Comparison of ENCODE assay signal across 13 cellular contexts in genomic region chr2:130385709-130386108, GRCh38. TPM values are rescaled to one million over a fixed set of nuclear protein-coding genes. Genes with fewer than 3 reads are reported as not detected.
A peak's percentile ranks its signal among the peaks of the same experiment; 100 is the strongest.
DNase-seq lines count a peak whose midpoint lies in the region; ATAC-seq and TF ChIP-seq lines count a peak whose summit lies in the region.
"Had no signal": no experiment of that assay in that cellular context is flagged by ENCODE, and none has a peak within 500 bp of the region (broad histone marks: within the 10 kb centered on the region; RNA-seq: fewer than 3 reads in every experiment).

No MANE protein-coding gene starts in this region.

- peak overlapping the region in 1 of 5 donors; percentile 36 for H3K27ac ChIP-seq in stomach
- no peak overlapping the region for H3K27ac ChIP-seq in breast epithelium
- H3K27ac ChIP-seq: VCaP had no signal

- H3K27ac Mint-ChIP-seq in natural killer cell: peak overlapping the region; percentile 47 to 64
- no peak overlapping the region for H3K27ac Mint-ChIP-seq in natural killer cell treated with Interleukin-12 subunit alpha and Interleukin-12 subunit beta and Interleukin-15 and Interleukin-18, amount 100 ng/mL, for 72 hours
- H3K27ac Mint-ChIP-seq in activated T-helper 17 cell treated with anti-CD3 and anti-CD28 coated beads, Interleukin-2, amount 50 U/mL, for 72 hours: peak overlapping the region; percentile 8
- H3K27ac Mint-ChIP-seq: nephron had no signal

- H3K9me3 ChIP-seq in stomach (no peaks in the 10 kb centered on the region), breast epithelium (no peaks in the 10 kb centered on the region)

- no peak overlapping the region for H3K4me3 ChIP-seq in stomach
- no peak overlapping the region for H3K4me3 ChIP-seq in breast epithelium
- H3K4me3 ChIP-seq: dorsolateral prefrontal cortex had no signal

- peaks cover 0 to 8% (median 0%) of the 10 kb centered on the region in 4 donors for H3K36me3 ChIP-seq in stomach
- H3K36me3 ChIP-seq in breast epithelium: no peaks in the 10 kb centered on the region

- H3K4me3 Mint-ChIP-seq in natural killer cell: no peak overlapping the region
- no peak overlapping the region for H3K4me3 Mint-ChIP-seq in natural killer cell treated with Interleukin-12 subunit alpha and Interleukin-12 subunit beta and Interleukin-15 and Interleukin-18, amount 100 ng/mL, for 72 hours
- no peak overlapping the region for H3K4me3 Mint-ChIP-seq in activated T-helper 17 cell treated with anti-CD3 and anti-CD28 coated beads, Interleukin-2, amount 50 U/mL, for 72 hours
- H3K4me3 Mint-ChIP-seq: nephron had no signal

- peaks cover 3 to 36% (median 21%) of the 10 kb centered on the region in 4 donors for H3K4me1 ChIP-seq in stomach
- peaks cover 0 to 10% of the 10 kb centered on the region in 2 donors for H3K4me1 ChIP-seq in breast epithelium

- no peak for TF ChIP-seq CTCF in natural killer cell (IDR thresholded peaks at IDR 0.05)
- TF ChIP-seq CTCF in stomach (IDR thresholded peaks at IDR 0.05): no peak
- TF ChIP-seq CTCF in breast epithelium (IDR thresholded peaks at IDR 0.05): no peak

- H3K4me1 Mint-ChIP-seq in natural killer cell: peaks cover 35 to 49% of the 10 kb centered on the region in 2 donors
- peaks cover 0 to 22% of the 10 kb centered on the region in 2 donors for H3K4me1 Mint-ChIP-seq in natural killer cell treated with Interleukin-12 subunit alpha and Interleukin-12 subunit beta and Interleukin-15 and Interleukin-18, amount 100 ng/mL, for 72 hours (ENCODE audit: low read depth in 2 of 2)
- H3K4me1 Mint-ChIP-seq in activated T-helper 17 cell treated with anti-CD3 and anti-CD28 coated beads, Interleukin-2, amount 50 U/mL, for 72 hours: peaks cover under 1% of the 10 kb centered on the region

- H3K27me3 ChIP-seq in stomach (no peaks in the 10 kb centered on the region), breast epithelium (no peaks in the 10 kb centered on the region)
- H3K27me3 ChIP-seq: dorsolateral prefrontal cortex had no signal

- DNase-seq in natural killer cell (no peak), stomach (no peak), breast epithelium (ENCODE audit: low spot score in 2 of 2) (no peak), putamen (ENCODE audit: low spot score) (no peak)
- no peak for DNase-seq in natural killer cell treated with Interleukin-12 subunit alpha and Interleukin-12 subunit beta and Interleukin-15 and Interleukin-18, amount 100 ng/mL, for 72 hours (ENCODE audit: low spot score)
- no peak for DNase-seq in stimulated activated CD4-positive, alpha-beta T cell treated with anti-CD3 and anti-CD28 coated beads, Interleukin-12 subunit alpha, Interleukin-12 subunit beta, amount 100 ng/mL, for 4 hours
- DNase-seq: activated gamma-delta T cell treated with Interleukin-2 at 50 U/mL for 16 hours, dorsolateral prefrontal cortex, H7 had no signal

- TF ChIP-seq EP300 in stomach (IDR thresholded peaks at IDR 0.05): no peak

- TF ChIP-seq POLR2A in stomach (IDR thresholded peaks at IDR 0.05): no peak
- no peak for TF ChIP-seq POLR2A in breast epithelium (IDR thresholded peaks at IDR 0.05)

- H3K36me3 Mint-ChIP-seq in natural killer cell: no peaks in the 10 kb centered on the region
- no peaks in the 10 kb centered on the region for H3K36me3 Mint-ChIP-seq in natural killer cell treated with Interleukin-12 subunit alpha and Interleukin-12 subunit beta and Interleukin-15 and Interleukin-18, amount 100 ng/mL, for 72 hours
- H3K36me3 Mint-ChIP-seq in activated T-helper 17 cell treated with anti-CD3 and anti-CD28 coated beads, Interleukin-2, amount 50 U/mL, for 72 hours (ENCODE audit: low read depth): peaks cover 25% of the 10 kb centered on the region

- intact Hi-C loops in natural killer cell (cut with micrococcal nuclease): no loop called here
- intact Hi-C loops in stomach (cut with DNase I; ENCODE audit: low total_unique reads): no loop called here
- intact Hi-C loops in breast epithelium (cut with DNase I; ENCODE audit: low total_unique reads): no loop called here

- H3K27me3 Mint-ChIP-seq in natural killer cell (ENCODE audit: low read depth in 2 of 2): no peaks in the 10 kb centered on the region
- no peaks in the 10 kb centered on the region for H3K27me3 Mint-ChIP-seq in natural killer cell treated with Interleukin-12 subunit alpha and Interleukin-12 subunit beta and Interleukin-15 and Interleukin-18, amount 100 ng/mL, for 72 hours
- H3K27me3 Mint-ChIP-seq in activated T-helper 17 cell treated with anti-CD3 and anti-CD28 coated beads, Interleukin-2, amount 50 U/mL, for 72 hours: no peaks in the 10 kb centered on the region

- H3K9me3 Mint-ChIP-seq in natural killer cell: no peaks in the 10 kb centered on the region
- no peaks in the 10 kb centered on the region for H3K9me3 Mint-ChIP-seq in natural killer cell treated with Interleukin-12 subunit alpha and Interleukin-12 subunit beta and Interleukin-15 and Interleukin-18, amount 100 ng/mL, for 72 hours
- no peaks in the 10 kb centered on the region for H3K9me3 Mint-ChIP-seq in activated T-helper 17 cell treated with anti-CD3 and anti-CD28 coated beads, Interleukin-2, amount 50 U/mL, for 72 hours
- H3K9me3 Mint-ChIP-seq: nephron had no signal

- 87 to 93% (median 89%) methylated on average over 3 of the region's 3 CpGs for WGBS in stomach, 5 donors

- ATAC-seq in natural killer cell (no peak), HG03064 (IDR thresholded peaks at IDR 0.05; ENCODE audit: low read depth, unreplicated experiment) (peak; percentile 56)
- ATAC-seq in natural killer cell treated with Interleukin-12 subunit alpha and Interleukin-12 subunit beta and Interleukin-15 and Interleukin-18, amount 100 ng/mL, for 72 hours: no peak
- ATAC-seq in activated T-helper 17 cell treated with anti-CD3 and anti-CD28 coated beads, Interleukin-2, amount 50 U/mL, for 72 hours (replicated peaks): peak; percentile 16

RNA-seq across cellular contexts. Expression of gene PTPN18, which starts 29.9 kb away (rescaled TPM):
- total RNA-seq in natural killer cell (100 to 1,000 TPM; 189 to 194 (median 192) TPM), stomach (100 to 1,000 TPM in 2 of 5 donors, 10 to 100 TPM in 3; 38.6 to 177 (median 92.6) TPM), breast epithelium (10 to 100 TPM; 50.8 to 77.1 (median 54.3) TPM)
- total RNA-seq in natural killer cell treated with Interleukin-12 subunit alpha and Interleukin-12 subunit beta and Interleukin-15 and Interleukin-18, amount 100 ng/mL, for 72 hours: 100 to 1,000 TPM in 1 of 2 donors, 10 to 100 TPM in 1; 97.9 to 101 TPM
- 10 to 100 TPM; 60.5 to 69.7 TPM for total RNA-seq in activated T-helper 17 cell treated with anti-CD3 and anti-CD28 coated beads, Interleukin-2, amount 50 U/mL, for 72 hours
- polyA plus RNA-seq in stomach: 10 to 100 TPM; 37.0 to 54.3 (median 42.8) TPM

RNA-seq across cellular contexts. Expression of gene IMP4, which starts 43.0 kb away (rescaled TPM):
- total RNA-seq in natural killer cell (10 to 100 TPM; 60.5 to 80.6 (median 72.9) TPM), stomach (10 to 100 TPM; 14.2 to 88.7 (median 43.7) TPM), breast epithelium (100 to 1,000 TPM in 2 of 3 donors, 10 to 100 TPM in 1; 94.7 to 114 (median 113) TPM)
- total RNA-seq in natural killer cell treated with Interleukin-12 subunit alpha and Interleukin-12 subunit beta and Interleukin-15 and Interleukin-18, amount 100 ng/mL, for 72 hours: 100 to 1,000 TPM in 1 of 2 donors, 10 to 100 TPM in 1; 94.1 to 198 TPM
- 100 to 1,000 TPM in 1 of 2 donors, 10 to 100 TPM in 1; 79.8 to 134 TPM for total RNA-seq in activated T-helper 17 cell treated with anti-CD3 and anti-CD28 coated beads, Interleukin-2, amount 50 U/mL, for 72 hours
- polyA plus RNA-seq in stomach: 100 to 1,000 TPM in 1 of 3 donors, 10 to 100 TPM in 2; 84.4 to 128 (median 85.5) TPM

Comparison
In these comparisons a context has a peak if more than half of its experiments do, and no peak if none do; other contexts are left out.
1. H3K27ac Mint-ChIP-seq: peak in natural killer cell (2 of 2) and activated T-helper 17 cell treated with anti-CD3 and anti-CD28 coated beads, Interleukin-2, amount 50 U/mL, for 72 hours (single experiment); none in natural killer cell treated with Interleukin-12 subunit alpha and Interleukin-12 subunit beta and Interleukin-15 and Interleukin-18, amount 100 ng/mL, for 72 hours (0 of 2).
2. ATAC-seq: peak in HG03064 (single experiment) and activated T-helper 17 cell treated with anti-CD3 and anti-CD28 coated beads, Interleukin-2, amount 50 U/mL, for 72 hours (single experiment); none in natural killer cell (0 of 3) and natural killer cell treated with Interleukin-12 subunit alpha and Interleukin-12 subunit beta and Interleukin-15 and Interleukin-18, amount 100 ng/mL, for 72 hours (0 of 2).